In the genomic region with DNA sequence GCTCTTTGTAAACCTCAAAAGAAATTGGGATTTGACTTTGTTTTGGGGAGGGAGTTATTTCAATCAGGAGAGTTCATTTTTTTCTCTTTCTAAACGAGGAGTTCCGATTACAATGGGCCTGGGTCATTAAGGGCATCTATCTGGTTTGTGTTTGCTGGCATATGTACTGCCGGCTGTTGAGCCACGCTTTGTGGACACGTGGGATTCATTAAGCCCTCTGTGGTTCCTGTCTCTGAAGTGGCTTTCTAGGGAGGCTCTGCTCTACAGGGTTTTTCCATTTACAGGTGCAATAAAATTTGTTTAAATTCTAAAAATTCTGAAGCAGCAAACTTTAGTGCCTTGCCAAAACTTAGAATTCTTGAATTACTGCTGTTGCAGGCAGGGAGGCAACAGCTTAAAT, we compare ENCODE assay signal across 10 cellular contexts. TPM values are rescaled to one million over a fixed set of nuclear protein-coding genes. Genes with fewer than 3 reads are reported as not detected.
DNase-seq lines count a peak whose midpoint lies in the region; TF ChIP-seq lines count a peak whose summit lies in the region.
"Had no signal": no experiment of that assay in that cellular context is flagged by ENCODE, and none has a peak within 500 bp of the region (broad histone marks: within the 10 kb centered on the region; RNA-seq: fewer than 3 reads in every experiment).

No MANE protein-coding gene starts in this region.

- peaks cover 26% of the 10 kb centered on the region for H3K36me3 ChIP-seq in BLaER1
- H3K36me3 ChIP-seq in HAP-1 (replicated peaks) = no peaks in the 10 kb centered on the region; the same call in 1 of the 2 replicates
- H3K36me3 ChIP-seq: esophagus squamous epithelium had no signal

- no peak overlapping the region for H3K9ac ChIP-seq in BLaER1

- no peaks in the 10 kb centered on the region for H3K4me1 Mint-ChIP-seq in Calu3 (ENCODE audit: low read depth, unreplicated experiment)
- H3K4me1 Mint-ChIP-seq in activated CD4-positive, alpha-beta memory T cell treated with anti-CD3 and anti-CD28 coated beads for 36 hours (ENCODE audit: low read depth) = peaks cover 34% of the 10 kb centered on the region
- peaks cover 45 to 54% of the 10 kb centered on the region in 2 donors for H3K4me1 Mint-ChIP-seq in immature natural killer cell

- intact Hi-C loops in Calu3 (cut with micrococcal nuclease; ENCODE audit: unreplicated experiment) = no loop called here
- intact Hi-C loops in activated CD4-positive, alpha-beta memory T cell treated with anti-CD3 and anti-CD28 coated beads for 36 hours (cut with micrococcal nuclease) = no loop called here

- no peaks in the 10 kb centered on the region for H4K20me1 ChIP-seq in BLaER1

- in situ Hi-C loops in HAP-1 (cut with MboI; ENCODE audit: low sequenced_read_pairs) = loop anchor here (25.0 kb wide), 1 partner anchor 264 kb away; no protein-coding TSS in a partner anchor

- H3K4me2 ChIP-seq in BLaER1 = peak overlapping the region; percentile 41

- H3K9me3 Mint-ChIP-seq in Calu3 (ENCODE audit: low read depth, unreplicated experiment) = no peaks in the 10 kb centered on the region
- no peaks in the 10 kb centered on the region for H3K9me3 Mint-ChIP-seq in activated CD4-positive, alpha-beta memory T cell treated with anti-CD3 and anti-CD28 coated beads for 36 hours
- no peaks in the 10 kb centered on the region for H3K9me3 Mint-ChIP-seq in immature natural killer cell

- CTCF ChIA-PET in Calu3 (lab: Charles Lee) = interaction anchor here (0.6 kb wide), 1 partner anchor 51 kb away, joined by 3 read pairs; no protein-coding TSS in a partner anchor
- CTCF ChIA-PET in activated CD4-positive, alpha-beta memory T cell treated with anti-CD3 and anti-CD28 coated beads for 36 hours (lab: Charles Lee) = interaction anchor here (0.7 to 4.5 kb wide), 4 partner anchors 12 to 152 kb away, joined by 3 to 39 read pairs (median 4); no protein-coding TSS in a partner anchor

- H3K4me3 Mint-ChIP-seq in Calu3 (ENCODE audit: low read depth, unreplicated experiment) = no peak overlapping the region
- peak overlapping the region; percentile 9 for H3K4me3 Mint-ChIP-seq in activated CD4-positive, alpha-beta memory T cell treated with anti-CD3 and anti-CD28 coated beads for 36 hours
- peak overlapping the region; percentile 44 to 78 (median 70) for H3K4me3 Mint-ChIP-seq in immature natural killer cell

- no peak overlapping the region for H3K4me3 ChIP-seq in BLaER1
- H3K4me3 ChIP-seq in HAP-1 = no peak overlapping the region
- H3K4me3 ChIP-seq: esophagus squamous epithelium had no signal

- H3K9me3 ChIP-seq in BLaER1 (no peaks in the 10 kb centered on the region), HAP-1 (no peaks in the 10 kb centered on the region)
- H3K9me3 ChIP-seq: esophagus squamous epithelium had no signal

- DNase-seq in Calu3 (no peak), immature natural killer cell (no peak), HuH-7 (ENCODE audit: low spot score) (no peak), NCI-H82 treated with DMSO at 0.1 percent for 48 hours (lab: John Stamatoyannopoulos, UW; ENCODE audit: unreplicated experiment) (no peak), HAP-1 (ENCODE audit: low spot score in 2 of 2) (no peak)
- no peak for DNase-seq in activated CD4-positive, alpha-beta memory T cell treated with anti-CD3 and anti-CD28 coated beads for 36 hours
- DNase-seq: esophagus squamous epithelium, midbrain, NCI-H446 had no signal

- H3K4me1 ChIP-seq in BLaER1 (peaks cover 14% of the 10 kb centered on the region), HAP-1 (peaks cover 5% of the 10 kb centered on the region)

- TF ChIP-seq CTCF in Calu3 (IDR thresholded peaks at IDR 0.05; ENCODE audit: unreplicated experiment) = no peak

- no peak overlapping the region for H3K27ac ChIP-seq in BLaER1
- H3K27ac ChIP-seq: esophagus squamous epithelium had no signal

- H3K27me3 ChIP-seq in BLaER1 (no peaks in the 10 kb centered on the region), HAP-1 (ENCODE audit: low read depth) (no peaks in the 10 kb centered on the region)
- H3K27me3 ChIP-seq: esophagus squamous epithelium had no signal

- H3K27ac Mint-ChIP-seq in Calu3 (ENCODE audit: unreplicated experiment) (peak overlapping the region; percentile 21), immature natural killer cell (peak overlapping the region; percentile 78 to 95 (median 90))
- peak overlapping the region; percentile 87 for H3K27ac Mint-ChIP-seq in activated CD4-positive, alpha-beta memory T cell treated with anti-CD3 and anti-CD28 coated beads for 36 hours

- H3K36me3 Mint-ChIP-seq in Calu3 (ENCODE audit: insufficient read depth, unreplicated experiment) (peaks cover 70% of the 10 kb centered on the region), immature natural killer cell (peaks cover 12 to 22% (median 14%) of the 10 kb centered on the region in 3 donors)
- peaks cover 16% of the 10 kb centered on the region for H3K36me3 Mint-ChIP-seq in activated CD4-positive, alpha-beta memory T cell treated with anti-CD3 and anti-CD28 coated beads for 36 hours

- POLR2A ChIA-PET in activated CD4-positive, alpha-beta memory T cell treated with anti-CD3 and anti-CD28 coated beads for 36 hours (lab: Charles Lee) = no interaction called here

- H3K27me3 Mint-ChIP-seq in Calu3 (ENCODE audit: unreplicated experiment) (no peaks in the 10 kb centered on the region), immature natural killer cell (ENCODE audit: low read depth in 3 of 3) (peaks cover 0 to 6% (median 3%) of the 10 kb centered on the region in 3 donors)
- no peaks in the 10 kb centered on the region for H3K27me3 Mint-ChIP-seq in activated CD4-positive, alpha-beta memory T cell treated with anti-CD3 and anti-CD28 coated beads for 36 hours

- no TSS peak for BruUV-seq in Calu3 (replicated peaks; lab: Mats Ljungman, UMichigan)

RNA-seq across cellular contexts. Expression of gene GNS, which starts 57.9 kb away (rescaled TPM):
- 85.1 and 93.5 TPM in 2 replicates for total RNA-seq in Calu3 (2022)
- total RNA-seq in activated CD4-positive, alpha-beta memory T cell treated with anti-CD3 and anti-CD28 coated beads for 36 hours = 10 to 100 TPM; 21.2 to 23.1 TPM
- 100 to 1,000 TPM in 2 of 3 donors, 10 to 100 TPM in 1; 64.5 to 113 (median 109) TPM for polyA plus RNA-seq in immature natural killer cell

Comparison
In these comparisons a context has a peak if more than half of its experiments do, and no peak if none do; other contexts are left out.
1. H3K27ac Mint-ChIP-seq: peak in every context shown above with its lines; median percentile 90 in immature natural killer cell; 87 in activated CD4-positive, alpha-beta memory T cell treated with anti-CD3 and anti-CD28 coated beads for 36 hours; 21 in Calu3.